ENCODE assay signal across 27 cellular contexts in genomic region chr5:122639852-122640251, GRCh38.
"Had no signal": no experiment of that assay in that cellular context is flagged by ENCODE, and none has a peak within 500 bp of the region (broad histone marks: within the 10 kb centered on the region; RNA-seq: fewer than 3 reads in every experiment).

No MANE protein-coding gene starts in this region.

- H3K9me3 ChIP-seq: lower lobe of right lung, mucosa of descending colon, neutrophil, ovary, thyroid gland, upper lobe of right lung had no signal

- DNase-seq: activated CD4-positive, alpha-beta T cell treated with anti-CD3 and anti-CD28 coated beads for 4 hours; activated CD4-positive, alpha-beta T cell treated with anti-CD3 and anti-CD28 coated beads, Interleukin-2, amount 50 U/mL, for 48 hours; activated CD8-positive, alpha-beta memory T cell treated with anti-CD3 and anti-CD28 coated beads for 24 hours; activated effector memory CD4-positive, alpha-beta T cell treated with Interleukin-2 at 50 U/mL for 16 hours; activated naive CD4-positive, alpha-beta T cell treated with Interleukin-2 at 50 U/mL for 16 hours; anterior cingulate cortex; foreskin melanocyte; heart right ventricle; lower lobe of right lung; mesendoderm; mucosa of descending colon; ovary; retina; stimulated activated CD4-positive, alpha-beta T cell treated with anti-CD3 and anti-CD28 coated beads, Interleukin-15, amount 100 ng/mL, for 24 hours; stimulated activated CD4-positive, alpha-beta T cell treated with anti-CD3 and anti-CD28 coated beads, Interleukin-2, amount 100 ng/mL, for 24 hours; stimulated activated naive B cell treated with anti-CD40 and anti-IgM and Interleukin-4, amounts not matched to agents 10 μg/mL and 1 μg/mL and 100 μg/mL, for 72 hours; stomach; T-helper 1 cell; thyroid gland; upper lobe of right lung had no signal

- H3K4me1 ChIP-seq: esophagus muscularis mucosa, heart right ventricle, lower lobe of right lung, stomach, thyroid gland, upper lobe of right lung had no signal

- H3K36me3 ChIP-seq: esophagus muscularis mucosa, heart right ventricle, lower lobe of right lung, neutrophil, ovary, stomach, thyroid gland, upper lobe of right lung had no signal

- H3K27ac Mint-ChIP-seq: activated naive CD8-positive, alpha-beta T cell; natural killer cell treated with Interleukin-12 subunit alpha and Interleukin-12 subunit beta and Interleukin-15 and Interleukin-18, amount 100 ng/mL, for 72 hours; progenitor cell of endocrine pancreas; stimulated activated naive B cell treated with anti-CD40 and anti-IgM and Interleukin-4, amounts not matched to agents 10 μg/mL and 1 μg/mL and 100 μg/mL, for 72 hours; T-helper 2 cell treated with Interferon-gamma antibody and Interleukin-4, amounts not matched to agents 5 μg/mL and 100 μg/mL, for 36 hours had no signal

- H3K27me3 ChIP-seq: esophagus muscularis mucosa, neutrophil, ovary, stomach, thyroid gland, upper lobe of right lung had no signal

- H3K9me3 Mint-ChIP-seq: T-helper 2 cell treated with Interferon-gamma antibody and Interleukin-4, amounts not matched to agents 5 μg/mL and 100 μg/mL, for 36 hours had no signal

- H3K27ac ChIP-seq: esophagus muscularis mucosa, heart right ventricle, lower lobe of right lung, neutrophil, ovary, stomach, thyroid gland, upper lobe of right lung, VCaP had no signal

- H3K36me3 Mint-ChIP-seq: activated naive CD8-positive, alpha-beta T cell; natural killer cell treated with Interleukin-12 subunit alpha and Interleukin-12 subunit beta and Interleukin-15 and Interleukin-18, amount 100 ng/mL, for 72 hours; stimulated activated naive B cell treated with anti-CD40 and anti-IgM and Interleukin-4, amounts not matched to agents 10 μg/mL and 1 μg/mL and 100 μg/mL, for 72 hours had no signal

- H3K4me3 ChIP-seq: esophagus muscularis mucosa, heart right ventricle, lower lobe of right lung, mucosa of descending colon, ovary, stomach, thyroid gland, upper lobe of right lung had no signal

- H3K4me1 Mint-ChIP-seq: stimulated activated naive B cell treated with anti-CD40 and anti-IgM and Interleukin-4, amounts not matched to agents 10 μg/mL and 1 μg/mL and 100 μg/mL, for 72 hours had no signal

- H3K27me3 Mint-ChIP-seq: natural killer cell treated with Interleukin-12 subunit alpha and Interleukin-12 subunit beta and Interleukin-15 and Interleukin-18, amount 100 ng/mL, for 72 hours; progenitor cell of endocrine pancreas had no signal

- H3K4me3 Mint-ChIP-seq: activated naive CD8-positive, alpha-beta T cell; natural killer cell treated with Interleukin-12 subunit alpha and Interleukin-12 subunit beta and Interleukin-15 and Interleukin-18, amount 100 ng/mL, for 72 hours; stimulated activated naive B cell treated with anti-CD40 and anti-IgM and Interleukin-4, amounts not matched to agents 10 μg/mL and 1 μg/mL and 100 μg/mL, for 72 hours; T-helper 2 cell treated with Interferon-gamma antibody and Interleukin-4, amounts not matched to agents 5 μg/mL and 100 μg/mL, for 36 hours had no signal
